2 cellular contexts compared by ENCODE assay signal in genomic region chr19:28569132-28570114, GRCh38.
TF ChIP-seq lines count a peak whose summit lies in the region.

No MANE protein-coding gene starts in this region.

TF ChIP-seq in liver, 16 proteins besides CTCF, POLR2A, EP300 and RAD21 (continued from another document):
- TF ChIP-seq REST (IDR thresholded peaks at IDR 0.05), result no peak
- TF ChIP-seq JUND (IDR thresholded peaks at IDR 0.05), result peak in 1 of 2 donors; percentile 72
- no peak for TF ChIP-seq FOXA2 (IDR thresholded peaks at IDR 0.05)
- peak; percentile 40 for TF ChIP-seq SP1 (IDR thresholded peaks at IDR 0.05)

TF ChIP-seq in HepG2, 621 proteins besides CTCF, POLR2A, EP300 and RAD21 (continued from another document):
- TF ChIP-seq MAZ (IDR thresholded peaks at IDR 0.05; ENCODE audit: borderline replicate concordance, low read depth, low read length), result no peak
- TF ChIP-seq MAZ (CRISPR knock-in tag; IDR thresholded peaks at IDR 0.05; ENCODE audit: low read depth), result no peak
- no peak for TF ChIP-seq ZNF83 (CRISPR knock-in tag; IDR thresholded peaks at IDR 0.05; ENCODE audit: borderline replicate concordance)
- no peak for TF ChIP-seq HIC2 (CRISPR knock-in tag; IDR thresholded peaks at IDR 0.05; ENCODE audit: low read depth)
- TF ChIP-seq MXD1 (CRISPR knock-in tag; IDR thresholded peaks at IDR 0.05), result no peak
- TF ChIP-seq AHR (CRISPR knock-in tag; IDR thresholded peaks at IDR 0.05), result no peak
- TF ChIP-seq AGO1 (IDR thresholded peaks at IDR 0.05; ENCODE audit: low read depth, low read length, poor library complexity, severe bottlenecking), result no peak
- TF ChIP-seq ATAD3A (CRISPR knock-in tag; IDR thresholded peaks at IDR 0.05), result no peak
- no peak for TF ChIP-seq SOX5 (CRISPR knock-in tag; IDR thresholded peaks at IDR 0.05; ENCODE audit: borderline replicate concordance)
- no peak for TF ChIP-seq ZNF12 (CRISPR knock-in tag; IDR thresholded peaks at IDR 0.05)
- no peak for TF ChIP-seq NR3C1 (CRISPR knock-in tag; IDR thresholded peaks at IDR 0.05)
- TF ChIP-seq SP5 (CRISPR knock-in tag; IDR thresholded peaks at IDR 0.05; ENCODE audit: borderline replicate concordance, low read depth), result no peak
- TF ChIP-seq TCF12 (IDR thresholded peaks at IDR 0.05), result no peak
- no peak for TF ChIP-seq TCF12 (CRISPR knock-in tag; IDR thresholded peaks at IDR 0.05)
- no peak for TF ChIP-seq KIAA2018 (CRISPR knock-in tag; IDR thresholded peaks at IDR 0.05; ENCODE audit: borderline replicate concordance)
- TF ChIP-seq SPEN (CRISPR knock-in tag; IDR thresholded peaks at IDR 0.05; ENCODE audit: low read depth), result no peak
TF ChIP-seq in HepG2: peak in this region for 0.
